ENCODE assay signal across 1 cellular context in genomic region chr1:3746784-3747521, GRCh38.
TF ChIP-seq lines count a peak whose summit lies in the region.

No MANE protein-coding gene starts in this region.

TF ChIP-seq in H1, 55 proteins besides CTCF, POLR2A, EP300 and RAD21:
- TF ChIP-seq TAF7 (optimal IDR thresholded peaks at IDR 0.05; ENCODE audit: borderline replicate concordance, low read depth, low read length), result peak; percentile 37
- TF ChIP-seq GABPA (IDR thresholded peaks at IDR 0.05; ENCODE audit: borderline replicate concordance, insufficient read depth, low read length), result peak; percentile 88
- TF ChIP-seq RBBP5 (IDR thresholded peaks at IDR 0.05; ENCODE audit: borderline replicate concordance, low read depth, low read length), result peak; percentile 38; the same call in 1 of the 2 replicates
- 0 out of 4 replicates have a peak, but pooled peaks of 1 of the 2 experiments have one; percentile 26 for TF ChIP-seq SIN3A (conservative IDR thresholded peaks at IDR 0.05 in 1 of 2, IDR thresholded peaks at IDR 0.05 in 1 of 2; ENCODE audit: low read depth in 1 of 2, low read length in 2 of 2)
- TF ChIP-seq SIRT6 (IDR thresholded peaks at IDR 0.05; ENCODE audit: low read length), result no peak
- TF ChIP-seq SRF (IDR thresholded peaks at IDR 0.05; ENCODE audit: low read depth, low read length), result no peak
- TF ChIP-seq YY1 (IDR thresholded peaks at IDR 0.05; ENCODE audit: low read depth, low read length), result no peak
- no peak for TF ChIP-seq CEBPB (IDR thresholded peaks at IDR 0.05; ENCODE audit: low read depth, low read length)
- TF ChIP-seq CBX8 (IDR thresholded peaks at IDR 0.05; ENCODE audit: borderline replicate concordance, low read depth, low read length), result no peak
- TF ChIP-seq BCL11A (IDR thresholded peaks at IDR 0.05; ENCODE audit: low read depth in 2 of 2, low read length in 2 of 2), result no peak
- no peak for TF ChIP-seq POU5F1 (IDR thresholded peaks at IDR 0.05; ENCODE audit: low read depth, low read length)
- TF ChIP-seq SUZ12 (IDR thresholded peaks at IDR 0.05; ENCODE audit: low read length), result no peak
- TF ChIP-seq GTF2F1 (IDR thresholded peaks at IDR 0.05; ENCODE audit: borderline replicate concordance, low read depth, low read length), result no peak
- TF ChIP-seq CHD2 (IDR thresholded peaks at IDR 0.05; ENCODE audit: low read length), result no peak
- TF ChIP-seq BACH1 (IDR thresholded peaks at IDR 0.05; ENCODE audit: low read length), result no peak
- peak; percentile 79 for TF ChIP-seq PHF8 (conservative IDR thresholded peaks at IDR 0.05; ENCODE audit: low read depth, low read length)
- no peak for TF ChIP-seq SP4 (IDR thresholded peaks at IDR 0.05; ENCODE audit: low read length)
- no peak for TF ChIP-seq MAFK (IDR thresholded peaks at IDR 0.05; ENCODE audit: low read depth, low read length)
- TF ChIP-seq HDAC2 (IDR thresholded peaks at IDR 0.05; ENCODE audit: borderline replicate concordance in 1 of 2, low read depth in 2 of 2, low read length in 2 of 2), result no peak
- no peak for TF ChIP-seq E2F6 (IDR thresholded peaks at IDR 0.05)
- no peak for TF ChIP-seq EGR1 (IDR thresholded peaks at IDR 0.05; ENCODE audit: borderline replicate concordance, low read depth, low read length)
- TF ChIP-seq USF2 (IDR thresholded peaks at IDR 0.05; ENCODE audit: low read length), result no peak
- TF ChIP-seq RNF2 (IDR thresholded peaks at IDR 0.05; ENCODE audit: borderline replicate concordance, low read depth, low read length, missing control alignments, poor library complexity, severe bottlenecking), result no peak
- TF ChIP-seq NANOG (IDR thresholded peaks at IDR 0.05; ENCODE audit: insufficient read depth, low read depth, low read length, poor library complexity, severe bottlenecking), result no peak
- peak; percentile 45 for TF ChIP-seq ASH2L (IDR thresholded peaks at IDR 0.05; ENCODE audit: low read length)
- no peak for TF ChIP-seq SIX5 (IDR thresholded peaks at IDR 0.05; ENCODE audit: low read depth, low read length)
- no peak for TF ChIP-seq EZH2 (IDR thresholded peaks at IDR 0.05; ENCODE audit: low read depth, low read length, severe bottlenecking)
- 0 out of 2 replicates have a peak, but pooled peaks have one; percentile 52 for TF ChIP-seq TCF12 (IDR thresholded peaks at IDR 0.05; ENCODE audit: low read depth, low read length)
- no peak for TF ChIP-seq CTBP2 (IDR thresholded peaks at IDR 0.05; ENCODE audit: borderline replicate concordance, insufficient read depth, insufficient read length, low read length)
- 0 out of 2 replicates have a peak, but pooled peaks have one; percentile 11 for TF ChIP-seq NRF1 (IDR thresholded peaks at IDR 0.05; ENCODE audit: low read depth, low read length)
- TF ChIP-seq POLR2AphosphoS5 (IDR thresholded peaks at IDR 0.05; ENCODE audit: low read depth, low read length), result no peak
- TF ChIP-seq TAF1 (IDR thresholded peaks at IDR 0.05; ENCODE audit: low read depth, low read length), result peak; percentile 65; the same call in 1 of the 2 replicates
- TF ChIP-seq, protein P1, sequence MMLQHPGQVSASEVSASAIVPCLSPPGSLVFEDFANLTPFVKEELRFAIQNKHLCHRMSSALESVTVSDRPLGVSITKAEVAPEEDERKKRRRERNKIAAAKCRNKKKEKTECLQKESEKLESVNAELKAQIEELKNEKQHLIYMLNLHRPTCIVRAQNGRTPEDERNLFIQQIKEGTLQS (IDR thresholded peaks at IDR 0.05; ENCODE audit: insufficient read depth, low read depth, low read length), result no peak
- TF ChIP-seq BRCA1 (IDR thresholded peaks at IDR 0.05; ENCODE audit: low read depth, low read length), result no peak
- no peak for TF ChIP-seq KDM1A (IDR thresholded peaks at IDR 0.05; ENCODE audit: borderline replicate concordance, low read length)
- peak; percentile 32; the same call in 1 of the 2 replicates for TF ChIP-seq TBP (IDR thresholded peaks at IDR 0.05; ENCODE audit: low read depth, low read length)
- no peak for TF ChIP-seq HDAC6 (IDR thresholded peaks at IDR 0.05; ENCODE audit: low read depth, low read length)
- TF ChIP-seq JUND (IDR thresholded peaks at IDR 0.05; ENCODE audit: low read length), result no peak
- no peak for TF ChIP-seq TEAD4 (IDR thresholded peaks at IDR 0.05; ENCODE audit: low read depth, low read length)
- peak; percentile 82 for TF ChIP-seq KDM4A (IDR thresholded peaks at IDR 0.05; ENCODE audit: low read depth, low read length, severe bottlenecking)
- TF ChIP-seq FOSL1 (IDR thresholded peaks at IDR 0.05; ENCODE audit: insufficient read depth, low read depth, low read length), result no peak
- TF ChIP-seq RXRA (IDR thresholded peaks at IDR 0.05; ENCODE audit: insufficient read depth, low read depth, low read length), result no peak
- TF ChIP-seq SP1 (IDR thresholded peaks at IDR 0.05; ENCODE audit: low read depth, low read length), result no peak
- no peak; the same call in 1 of the 2 replicates for TF ChIP-seq MAX (IDR thresholded peaks at IDR 0.05)
- no peak for TF ChIP-seq CHD1 (IDR thresholded peaks at IDR 0.05; ENCODE audit: low read depth, low read length)
- no peak for TF ChIP-seq JUN (IDR thresholded peaks at IDR 0.05; ENCODE audit: low read depth, low read length)
- no peak for TF ChIP-seq ATF2 (IDR thresholded peaks at IDR 0.05; ENCODE audit: low read length)
